27 cellular contexts compared by ENCODE assay signal in genomic region chrX:48665991-48666390, GRCh38. TPM values are rescaled to one million over a fixed set of nuclear protein-coding genes. Genes with fewer than 3 reads are reported as not detected.
DNase-seq lines count a peak whose midpoint lies in the region; ATAC-seq and TF ChIP-seq lines count a peak whose summit lies in the region.
"Had no signal": no experiment of that assay in that cellular context is flagged by ENCODE, and none has a peak within 500 bp of the region (broad histone marks: within the 10 kb centered on the region; RNA-seq: fewer than 3 reads in every experiment).

No MANE protein-coding gene starts in this region.

- H3K36me3 ChIP-seq in OCI-LY7 (ENCODE audit: insufficient read depth, low read length) (no peaks in the 10 kb centered on the region; the same call in 1 of the 2 replicates), upper lobe of right lung (no peaks in the 10 kb centered on the region)
- H3K36me3 ChIP-seq: left ventricle myocardium inferior, neural progenitor cell, right atrium auricular region had no signal

- no peak for ATAC-seq in sciatic nerve
- ATAC-seq in upper lobe of right lung: no peak
- ATAC-seq: activated naive CD8-positive, alpha-beta T cell treated with anti-CD3 and anti-CD28 coated beads, Interleukin-2, amount 50 U/mL, for 24 hours; GM12878; T-helper 17 cell had no signal

- no peaks in the 10 kb centered on the region for H3K79me2 ChIP-seq in OCI-LY7 (ENCODE audit: insufficient read depth, low read depth, low read length)
- H3K79me2 ChIP-seq: parathyroid adenoma had no signal

- H2AFZ ChIP-seq in OCI-LY7 (ENCODE audit: low read length): 0 out of 2 replicates have a peak overlapping the region, but pooled peaks have one; percentile 23
- H2AFZ ChIP-seq: neural progenitor cell, parathyroid adenoma had no signal

- H3K9me2 ChIP-seq in OCI-LY7 (ENCODE audit: insufficient read depth, low read length): no peaks in the 10 kb centered on the region

- H3K4me3 ChIP-seq in OCI-LY7 (ENCODE audit: low read depth, low read length, poor library complexity, severe bottlenecking): no peak overlapping the region
- no peak overlapping the region for H3K4me3 ChIP-seq in choroid plexus epithelial cell (ENCODE audit: low read depth, low read length)
- H3K4me3 ChIP-seq in upper lobe of right lung: no peak overlapping the region
- H3K4me3 ChIP-seq: GM12878, left ventricle myocardium inferior, neural progenitor cell, right atrium auricular region, SK-N-MC, testis had no signal

- POLR2A ChIA-PET in OCI-LY7 (lab: Charles Lee): interaction anchor here (0.7 kb wide), 1 partner anchor 94 kb away, joined by 7 read pairs; no protein-coding TSS in a partner anchor

- TF ChIP-seq CTCF in OCI-LY7 (conservative IDR thresholded peaks at IDR 0.05; ENCODE audit: low read length) (no peak), choroid plexus epithelial cell (conservative IDR thresholded peaks at IDR 0.05; ENCODE audit: low read depth, low read length) (no peak), upper lobe of right lung (IDR thresholded peaks at IDR 0.05) (no peak)

- CTCF ChIA-PET in OCI-LY7 (lab: Charles Lee; ENCODE audit: unreplicated experiment): no interaction called here

- BruUV-seq in OCI-LY7 (replicated peaks; lab: Mats Ljungman, UMichigan): no TSS peak

- intact Hi-C loops in OCI-LY7 (cut with micrococcal nuclease; ENCODE audit: unreplicated experiment): no loop called here
- intact Hi-C loops in sciatic nerve (cut with DNase I): no loop called here
- intact Hi-C loops in upper lobe of right lung (cut with DNase I): no loop called here

- H3K9me3 ChIP-seq in OCI-LY7 (ENCODE audit: low read length): no peaks in the 10 kb centered on the region
- no peaks in the 10 kb centered on the region for H3K9me3 ChIP-seq in upper lobe of right lung
- H3K9me3 ChIP-seq: left ventricle myocardium inferior, right atrium auricular region, testis had no signal

- H4K20me1 ChIP-seq in OCI-LY7 (ENCODE audit: insufficient read depth, low read length): no peaks in the 10 kb centered on the region

- H3K27ac ChIP-seq in OCI-LY7 (ENCODE audit: low read depth, low read length, poor library complexity, severe bottlenecking) (no peak overlapping the region), upper lobe of right lung (no peak overlapping the region)
- H3K27ac ChIP-seq: left ventricle myocardium inferior, neural progenitor cell, parathyroid adenoma, right atrium auricular region, SK-N-MC, testis had no signal

- H3K27me3 ChIP-seq in upper lobe of right lung: no peaks in the 10 kb centered on the region
- H3K27me3 ChIP-seq: neural progenitor cell, right atrium auricular region, testis had no signal

- H3K4me2 ChIP-seq in OCI-LY7 (ENCODE audit: low read length): no peak overlapping the region
- H3K4me2 ChIP-seq: neural progenitor cell had no signal

- peak; percentile 47 for DNase-seq in GM03348 (ENCODE audit: low spot score)
- DNase-seq in OCI-LY7 (ENCODE audit: low spot score): no peak
- peak; percentile 15 for DNase-seq in choroid plexus epithelial cell (ENCODE audit: low read depth)
- DNase-seq in kidney tubule cell (ENCODE audit: low spot score): peak; percentile 22
- DNase-seq in NCI-H1694 (lab: John Stamatoyannopoulos, UW): no peak
- DNase-seq in sciatic nerve (ENCODE audit: low spot score): no peak
- no peak for DNase-seq in GF-D8 (lab: John Stamatoyannopoulos, UW)
- no peak for DNase-seq in upper lobe of right lung
- DNase-seq: activated CD4-positive, alpha-beta memory T cell treated with anti-CD3 and anti-CD28 coated beads for 36 hours; activated CD4-positive, alpha-beta T cell treated with anti-CD3 and anti-CD28 coated beads for 1 hour; activated naive CD4-positive, alpha-beta T cell; activated naive CD8-positive, alpha-beta T cell treated with anti-CD3 and anti-CD28 coated beads, Interleukin-2, amount 50 U/mL, for 24 hours; CD4-positive, alpha-beta memory T cell; H9; islet precursor cell; left ventricle myocardium inferior; NCI-H146; NCI-H446 treated with DMSO at 0.1 percent for 48 hours; NCI-H774; stimulated activated CD4-positive, alpha-beta T cell treated with anti-CD3 and anti-CD28 coated beads, Interleukin-2, amount 100 ng/mL, for 24 hours; T-helper 17 cell; testis had no signal

- H3K4me1 ChIP-seq in OCI-LY7 (ENCODE audit: insufficient read depth, low read length, poor library complexity, severe bottlenecking) (peaks cover 49% of the 10 kb centered on the region), upper lobe of right lung (no peaks in the 10 kb centered on the region)
- H3K4me1 ChIP-seq: left ventricle myocardium inferior, neural progenitor cell, parathyroid adenoma, right atrium auricular region, testis had no signal

RNA-seq across cellular contexts. Expression of gene WAS, which starts 17.6 kb away (rescaled TPM):
- 43.9 and 44.8 TPM in 2 replicates for total RNA-seq in OCI-LY7 (2014; rRNA removed; shearing (Covaris generic))
- total RNA-seq in OCI-LY7 (2022) (87.0 and 89.7 TPM in 2 replicates), sciatic nerve (14.4 TPM), upper lobe of right lung (25.3 TPM)

RNA-seq across cellular contexts. Expression of gene SUV39H1, which starts 30.5 kb away (rescaled TPM):
- 21.1 and 27.0 TPM in 2 replicates for total RNA-seq in OCI-LY7 (2014; rRNA removed; shearing (Covaris generic))
- total RNA-seq in OCI-LY7 (2022) (33.0 and 34.2 TPM in 2 replicates), sciatic nerve (5.3 TPM), upper lobe of right lung (3.0 TPM)

Comparison
In these comparisons a context has a peak if more than half of its experiments do, and no peak if none do; other contexts are left out.
1. DNase-seq: peak in GM03348 (single experiment), choroid plexus epithelial cell (single experiment) and kidney tubule cell (single experiment); none in OCI-LY7 (single experiment), NCI-H1694 (single experiment), sciatic nerve (single experiment), GF-D8 (single experiment) and upper lobe of right lung (single experiment).